In the genomic region with DNA sequence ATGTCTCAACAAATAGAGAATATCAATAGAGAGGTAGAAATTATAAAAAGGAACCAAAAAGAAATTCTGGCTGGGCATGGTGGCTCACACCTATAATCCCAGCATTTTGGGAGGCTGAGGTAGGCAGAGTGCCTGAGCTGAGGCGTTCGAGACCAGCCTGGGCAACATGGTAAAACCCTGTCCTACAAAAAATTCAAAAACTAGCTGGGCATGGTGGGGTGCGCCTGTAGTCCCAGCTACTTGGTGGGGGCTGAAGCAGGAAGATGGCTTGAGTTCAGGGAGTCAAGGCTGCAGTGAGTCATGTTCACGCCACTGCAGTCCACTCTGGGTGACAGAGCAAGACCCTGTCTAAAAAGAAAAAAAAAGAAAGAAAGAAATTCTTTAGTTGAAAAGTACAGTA, we compare ENCODE assay signal across 25 cellular contexts.
"Had no signal": no experiment of that assay in that cellular context is flagged by ENCODE, and none has a peak within 500 bp of the region (broad histone marks: within the 10 kb centered on the region; RNA-seq: fewer than 3 reads in every experiment).

No MANE protein-coding gene starts in this region.

- H3K27ac ChIP-seq: neural progenitor cell, prostate gland, sigmoid colon, suprapubic skin, transverse colon, upper lobe of right lung, vagina had no signal

- H3K27me3 ChIP-seq: neural progenitor cell, sigmoid colon, suprapubic skin, transverse colon, upper lobe of right lung, vagina had no signal

- H3K4me3 Mint-ChIP-seq: effector memory CD8-positive, alpha-beta T cell; immature natural killer cell; memory B cell; mesothelial cell of epicardium; naive B cell; natural killer cell treated with Interleukin-12 subunit alpha and Interleukin-12 subunit beta and Interleukin-15 and Interleukin-18, amount 100 ng/mL, for 72 hours; neural progenitor cell; stimulated activated memory B cell treated with anti-CD40 and anti-IgM and Interleukin-4, amounts not matched to agents 10 μg/mL and 1 μg/mL and 100 μg/mL, for 72 hours; stimulated activated naive CD8-positive, alpha-beta T cell treated with anti-CD3 and anti-CD28 coated beads, Interleukin-15, Interleukin-2, amounts not matched to agents 100 ng/mL and 50 ng/mL, for 24 hours had no signal

- H3K4me1 Mint-ChIP-seq: immature natural killer cell; memory B cell; neural progenitor cell; stimulated activated memory B cell treated with anti-CD40 and anti-IgM and Interleukin-4, amounts not matched to agents 10 μg/mL and 1 μg/mL and 100 μg/mL, for 72 hours had no signal

- H3K4me3 ChIP-seq: lung, mucosa of descending colon, neural progenitor cell, prostate gland, sigmoid colon, suprapubic skin, transverse colon, upper lobe of right lung, vagina had no signal

- H3K27ac Mint-ChIP-seq: memory B cell; mesothelial cell of epicardium; naive B cell; natural killer cell treated with Interleukin-12 subunit alpha and Interleukin-12 subunit beta and Interleukin-15 and Interleukin-18, amount 100 ng/mL, for 72 hours; neural progenitor cell; stimulated activated memory B cell treated with anti-CD40 and anti-IgM and Interleukin-4, amounts not matched to agents 10 μg/mL and 1 μg/mL and 100 μg/mL, for 72 hours; stimulated activated naive CD8-positive, alpha-beta T cell treated with anti-CD3 and anti-CD28 coated beads, Interleukin-15, Interleukin-2, amounts not matched to agents 100 ng/mL and 50 ng/mL, for 24 hours had no signal

- H3K9me3 ChIP-seq: mucosa of descending colon, prostate gland, sigmoid colon, suprapubic skin, transverse colon, upper lobe of right lung, vagina had no signal

- H3K27me3 Mint-ChIP-seq: effector memory CD8-positive, alpha-beta T cell; memory B cell; naive B cell; natural killer cell treated with Interleukin-12 subunit alpha and Interleukin-12 subunit beta and Interleukin-15 and Interleukin-18, amount 100 ng/mL, for 72 hours; stimulated activated memory B cell treated with anti-CD40 and anti-IgM and Interleukin-4, amounts not matched to agents 10 μg/mL and 1 μg/mL and 100 μg/mL, for 72 hours; stimulated activated naive CD8-positive, alpha-beta T cell treated with anti-CD3 and anti-CD28 coated beads, Interleukin-15, Interleukin-2, amounts not matched to agents 100 ng/mL and 50 ng/mL, for 24 hours had no signal

- H3K9me3 Mint-ChIP-seq: effector memory CD8-positive, alpha-beta T cell; natural killer cell treated with Interleukin-12 subunit alpha and Interleukin-12 subunit beta and Interleukin-15 and Interleukin-18, amount 100 ng/mL, for 72 hours; neural progenitor cell; stimulated activated naive CD8-positive, alpha-beta T cell treated with anti-CD3 and anti-CD28 coated beads, Interleukin-15, Interleukin-2, amounts not matched to agents 100 ng/mL and 50 ng/mL, for 24 hours had no signal

- ATAC-seq: effector memory CD8-positive, alpha-beta T cell; left lobe of liver; mucosa of descending colon; natural killer cell treated with Interleukin-12 subunit alpha and Interleukin-12 subunit beta and Interleukin-15 and Interleukin-18, amount 100 ng/mL, for 72 hours; right cardiac atrium; stimulated activated memory B cell treated with anti-CD40 and anti-IgM and Interleukin-4, amounts not matched to agents 10 μg/mL and 1 μg/mL and 100 μg/mL, for 72 hours; upper lobe of right lung had no signal

- DNase-seq: cortex of kidney; effector memory CD8-positive, alpha-beta T cell; erythroblast; hypothalamus; immature natural killer cell; islet precursor cell; kidney glomerular epithelial cell; mucosa of descending colon; naive B cell; sigmoid colon; stimulated activated CD4-positive, alpha-beta T cell treated with anti-CD3 and anti-CD28 coated beads, Interleukin-4, amount 100 ng/mL, for 4 hours; transverse colon; upper lobe of right lung had no signal

- H3K4me1 ChIP-seq: neural progenitor cell, prostate gland, upper lobe of right lung, vagina had no signal
